16 cellular contexts compared by ENCODE assay signal in genomic region chr20:38127920-38128528, GRCh38. TPM values are rescaled to one million over a fixed set of nuclear protein-coding genes. Genes with fewer than 3 reads are reported as not detected.
DNase-seq lines count a peak whose midpoint lies in the region; ATAC-seq and TF ChIP-seq lines count a peak whose summit lies in the region.
"Had no signal": no experiment of that assay in that cellular context is flagged by ENCODE, and none has a peak within 500 bp of the region (broad histone marks: within the 10 kb centered on the region; RNA-seq: fewer than 3 reads in every experiment).

No MANE protein-coding gene starts in this region.

- POLR2A ChIA-PET in PC-3 (lab: Charles Lee; ENCODE audit: unreplicated experiment) = no interaction called here

- 90% methylated on average over 9 of the region's 9 CpGs for WGBS in smooth muscle cell (ENCODE audit: low lambda C conversion rate)

- DNase-seq in PC-3 = no peak
- DNase-seq in coronary artery (ENCODE audit: low spot score) = peak; percentile 36
- DNase-seq in lower lobe of right lung = peak; percentile 20
- DNase-seq in smooth muscle cell (lab: John Stamatoyannopoulos, UW; ENCODE audit: unreplicated experiment) = no peak
- DNase-seq in HuH-7 (ENCODE audit: low spot score) = no peak
- DNase-seq in COLO668 (lab: John Stamatoyannopoulos, UW; ENCODE audit: unreplicated experiment) = no peak
- DNase-seq: activated gamma-delta T cell; DMS 273 treated with DMSO at 0.1 percent for 48 hours; RPMI8226; stimulated activated naive CD8-positive, alpha-beta T cell treated with anti-CD3 and anti-CD28 coated beads, Interleukin-15, Interleukin-2, amounts not matched to agents 100 U/mL and 50 U/mL, for 24 hours had no signal

- no peak for ATAC-seq in PC-3
- ATAC-seq in lower lobe of right lung = no peak
- no peak for ATAC-seq in HG03565 (IDR thresholded peaks at IDR 0.05; ENCODE audit: unreplicated experiment)
- ATAC-seq: stimulated activated naive CD8-positive, alpha-beta T cell treated with anti-CD3 and anti-CD28 coated beads, Interleukin-15, Interleukin-2, amounts not matched to agents 100 U/mL and 50 U/mL, for 24 hours; WTC11 had no signal

- CTCF ChIA-PET in PC-3 (lab: Charles Lee) = no interaction called here

- no peak overlapping the region for H3K9ac ChIP-seq in PC-3 (ENCODE audit: low read length)
- H3K9ac ChIP-seq in smooth muscle cell (ENCODE audit: low read depth) = peak overlapping the region; percentile 14
- H3K9ac ChIP-seq: BLaER1 had no signal

- H3K79me2 ChIP-seq in PC-3 (ENCODE audit: low read length) (no peaks in the 10 kb centered on the region), smooth muscle cell (ENCODE audit: low read depth) (no peaks in the 10 kb centered on the region)

- H3K4me1 ChIP-seq in PC-3 (ENCODE audit: insufficient read depth, low read length) (peaks cover 47% of the 10 kb centered on the region), lower lobe of right lung (peaks cover 34% of the 10 kb centered on the region), smooth muscle cell (ENCODE audit: low read depth) (no peaks in the 10 kb centered on the region)

- H3K27me3 ChIP-seq in PC-3 (ENCODE audit: low read length) (no peaks in the 10 kb centered on the region), lower lobe of right lung (ENCODE audit: low read depth) (no peaks in the 10 kb centered on the region), smooth muscle cell (ENCODE audit: low read depth) (no peaks in the 10 kb centered on the region)
- H3K27me3 ChIP-seq: BLaER1, neutrophil had no signal

- no peak for TF ChIP-seq CTCF in PC-3 (conservative IDR thresholded peaks at IDR 0.05; ENCODE audit: low read depth, low read length)
- no peak for TF ChIP-seq CTCF in coronary artery (IDR thresholded peaks at IDR 0.05)
- TF ChIP-seq CTCF in lower lobe of right lung (IDR thresholded peaks at IDR 0.05) = no peak
- TF ChIP-seq CTCF in smooth muscle cell (IDR thresholded peaks at IDR 0.05; ENCODE audit: borderline replicate concordance, insufficient read depth, poor library complexity, severe bottlenecking) = no peak

- intact Hi-C loops in PC-3 (cut with micrococcal nuclease) (no loop called here), lower lobe of right lung (cut with DNase I) (no loop called here)

- H3K4me2 ChIP-seq in PC-3 (ENCODE audit: low read length) (no peak overlapping the region), smooth muscle cell (peak overlapping the region; percentile 11)
- H3K4me2 ChIP-seq: BLaER1 had no signal

- no peak overlapping the region for H2AFZ ChIP-seq in PC-3 (ENCODE audit: low read length)
- no peak overlapping the region for H2AFZ ChIP-seq in smooth muscle cell (ENCODE audit: low read depth)

- H3K9me2 ChIP-seq in PC-3 (replicated peaks; ENCODE audit: low read length) = no peaks in the 10 kb centered on the region

- peaks cover 17% of the 10 kb centered on the region for H3F3A ChIP-seq in PC-3 (ENCODE audit: low read length, unreplicated experiment)
- H3F3A ChIP-seq in smooth muscle cell (ENCODE audit: low read depth) = peaks cover 16% of the 10 kb centered on the region

- H4K20me1 ChIP-seq in PC-3 (ENCODE audit: low read length) (no peaks in the 10 kb centered on the region), smooth muscle cell (ENCODE audit: low read depth) (no peaks in the 10 kb centered on the region)
- H4K20me1 ChIP-seq: BLaER1 had no signal

- peaks cover 20% of the 10 kb centered on the region for H3K36me3 ChIP-seq in PC-3 (ENCODE audit: low read depth, low read length)
- H3K36me3 ChIP-seq in lower lobe of right lung = peaks cover 34% of the 10 kb centered on the region
- no peaks in the 10 kb centered on the region for H3K36me3 ChIP-seq in smooth muscle cell (ENCODE audit: low read depth)
- H3K36me3 ChIP-seq: BLaER1, neutrophil had no signal

- H3K4me3 ChIP-seq in PC-3 (ENCODE audit: low read length) (no peak overlapping the region), coronary artery (no peak overlapping the region), lower lobe of right lung (no peak overlapping the region), smooth muscle cell (no peak overlapping the region)
- H3K4me3 ChIP-seq: BLaER1, skin epidermis had no signal

- no peaks in the 10 kb centered on the region for H3K9me3 ChIP-seq in PC-3 (ENCODE audit: low read length)
- no peaks in the 10 kb centered on the region for H3K9me3 ChIP-seq in lower lobe of right lung
- H3K9me3 ChIP-seq in smooth muscle cell (replicated peaks; ENCODE audit: low read depth) = no peaks in the 10 kb centered on the region
- H3K9me3 ChIP-seq: BLaER1, neutrophil had no signal

- no TSS peak for BruUV-seq in PC-3 (replicated peaks; lab: Mats Ljungman, UMichigan)

- H3K27ac ChIP-seq in PC-3 (ENCODE audit: low read length) (0 out of 2 replicates have a peak overlapping the region, but pooled peaks have one; percentile 16), coronary artery (peak overlapping the region; percentile 89 to 91), lower lobe of right lung (peak overlapping the region; percentile 28), smooth muscle cell (ENCODE audit: low read depth) (peak overlapping the region; percentile 78)
- H3K27ac ChIP-seq: BLaER1, neutrophil, skin epidermis had no signal

RNA-seq across cellular contexts. Expression of gene TGM2, which starts 37.0 kb away (rescaled TPM):
- total RNA-seq in PC-3 (2014; rRNA removed) (583 and 773 TPM in 2 replicates), lower lobe of right lung (362 TPM), smooth muscle cell (53.6 and 72.0 TPM in 2 replicates)
- 41.7 and 85.6 TPM in 2 replicates for polyA plus RNA-seq in smooth muscle cell
- total RNA-seq: activated CD8-positive, alpha-beta memory T cell treated with anti-CD3 and anti-CD28 coated beads for 36 hours had no signal

Comparison
In these comparisons a context has a peak if more than half of its experiments do, and no peak if none do; other contexts are left out.
1. DNase-seq: peak in coronary artery (single experiment) and lower lobe of right lung (single experiment); none in PC-3 (single experiment), smooth muscle cell (single experiment), HuH-7 (single experiment) and COLO668 (single experiment).
2. H3K27ac ChIP-seq: peak in every context shown above with its lines; median percentile 90 in coronary artery; 78 in smooth muscle cell; 28 in lower lobe of right lung; 16 in PC-3.